ENCODE assay signal across 30 cellular contexts in the genomic region with DNA sequence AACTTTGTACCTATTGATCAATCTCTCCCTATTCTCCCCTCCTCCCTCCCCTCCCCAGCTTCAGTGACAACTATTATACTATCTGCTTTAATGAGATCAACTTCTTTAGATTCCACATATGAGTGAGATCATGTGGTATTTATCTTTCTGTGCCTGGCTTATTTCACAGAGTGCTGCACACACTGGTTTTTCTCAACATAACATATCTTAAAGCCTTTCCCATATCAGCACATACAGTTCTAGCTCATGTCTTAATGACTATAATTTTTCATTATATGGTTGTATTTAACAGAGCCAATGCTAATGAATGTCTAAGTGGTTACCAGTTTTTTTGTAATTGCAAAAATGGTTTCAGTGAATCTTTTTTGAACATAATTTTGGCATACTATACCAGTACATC.
"Had no signal": no experiment of that assay in that cellular context is flagged by ENCODE, and none has a peak within 500 bp of the region (broad histone marks: within the 10 kb centered on the region; RNA-seq: fewer than 3 reads in every experiment).

No MANE protein-coding gene starts in this region.

- H3K27me3 ChIP-seq: body of pancreas, esophagus muscularis mucosa, gastroesophageal sphincter, heart right ventricle, hepatocyte had no signal

- DNase-seq: activated CD4-positive, alpha-beta memory T cell treated with anti-CD3 and anti-CD28 coated beads, Interleukin-2, amount 10 ng/mL, durations not matched to agents 7 days and 5 days; activated CD4-positive, alpha-beta T cell treated with anti-CD3 and anti-CD28 coated beads for 36 hours; activated CD4-positive, alpha-beta T cell treated with anti-CD3 and anti-CD28 coated beads, Interleukin-2, amount 10 ng/mL, durations not matched to agents 24 days and 14 days; activated CD4-positive, alpha-beta T cell treated with anti-CD3 and anti-CD28 coated beads, Interleukin-2, amount 50 U/mL, for 4 hours; activated CD4-positive, CD25-positive, alpha-beta regulatory T cell; activated CD4-positive, CD25-positive, alpha-beta regulatory T cell treated with anti-CD3 and anti-CD28 coated beads, Interleukin-2, amount 50 U/mL, for 72 hours; activated CD8-positive, alpha-beta memory T cell treated with anti-CD3 and anti-CD28 coated beads, Interleukin-2, amount 50 U/mL, for 48 hours; activated gamma-delta T cell; activated naive CD4-positive, alpha-beta T cell; activated naive CD4-positive, alpha-beta T cell treated with anti-CD3 and anti-CD28 coated beads, Interleukin-2, amount 10 ng/mL, durations not matched to agents 7 days and 5 days; activated naive CD8-positive, alpha-beta T cell treated with anti-CD3 and anti-CD28 coated beads, Interleukin-2, amount 10 ng/mL, durations not matched to agents 7 days and 5 days; activated T-cell treated with anti-CD3 and anti-CD28 coated beads for 4 hours; activated T-cell treated with anti-CD3 and anti-CD28 coated beads, Interleukin-2, amount 50 U/mL, for 24 hours; activated T-cell treated with anti-CD3 and anti-CD28 coated beads, Interleukin-2, amount 50 U/mL, for 72 hours; amygdala; aorta; body of pancreas; caudate nucleus; cortex of kidney; dermis blood vessel endothelial cell; effector CD4-positive, alpha-beta T cell; effector memory CD8-positive, alpha-beta T cell; erythroblast; foreskin melanocyte; heart right ventricle; T-helper 2 cell had no signal

- H3K4me3 ChIP-seq: body of pancreas, esophagus muscularis mucosa, gastroesophageal sphincter, heart right ventricle, hepatocyte had no signal

- H3K9me3 ChIP-seq: body of pancreas, esophagus muscularis mucosa, gastroesophageal sphincter had no signal

- H3K27ac ChIP-seq: body of pancreas, esophagus muscularis mucosa, gastroesophageal sphincter, heart right ventricle, hepatocyte had no signal

- H3K36me3 ChIP-seq: esophagus muscularis mucosa, gastroesophageal sphincter, heart right ventricle had no signal

- ATAC-seq: activated CD4-positive, alpha-beta T cell treated with anti-CD3 and anti-CD28 coated beads for 36 hours; activated naive CD4-positive, alpha-beta T cell treated with anti-CD3 and anti-CD28 coated beads, Interleukin-2, amount 50 U/mL, for 72 hours; activated T-cell treated with anti-CD3 and anti-CD28 coated beads, Interleukin-2, amount 50 U/mL, for 72 hours; body of pancreas; effector memory CD8-positive, alpha-beta T cell; gastroesophageal sphincter; heart right ventricle had no signal
